ENCODE assay signal across 21 cellular contexts in the genomic region with DNA sequence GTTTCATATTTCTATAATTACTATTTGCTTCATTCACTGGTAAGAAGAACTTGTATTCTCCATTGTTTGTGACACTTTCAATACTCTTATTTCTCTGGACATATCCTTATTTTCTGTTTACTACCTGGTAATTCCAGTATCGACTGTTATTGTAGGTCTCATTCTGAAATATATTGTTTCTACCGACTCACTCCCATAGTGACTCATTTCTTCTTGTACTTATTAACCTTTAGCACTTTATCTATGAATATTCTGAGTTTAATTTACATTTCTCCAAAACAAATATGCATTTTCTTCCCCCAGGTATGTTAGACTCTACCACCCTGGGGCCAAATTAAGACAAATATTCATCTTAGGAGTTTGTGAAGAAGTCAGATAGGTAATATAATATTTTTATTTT.
"Had no signal": no experiment of that assay in that cellular context is flagged by ENCODE, and none has a peak within 500 bp of the region (broad histone marks: within the 10 kb centered on the region; RNA-seq: fewer than 3 reads in every experiment).

No MANE protein-coding gene starts in this region.

- DNase-seq: hypothalamus; immature natural killer cell; kidney; left ventricle myocardium inferior; midbrain; naive thymus-derived CD8-positive, alpha-beta T cell; nucleus accumbens; psoas muscle; right lobe of liver; stimulated activated CD4-positive, alpha-beta T cell treated with anti-CD3 and anti-CD28 coated beads, Interleukin-1b, Interleukin-23, amount 100 ng/mL, for 48 hours; stimulated activated CD4-positive, alpha-beta T cell treated with anti-CD3 and anti-CD28 coated beads, Interleukin-2, amount 100 ng/mL, for 48 hours; stimulated activated CD4-positive, alpha-beta T cell treated with anti-CD3 and anti-CD28 coated beads, Interleukin-4, amount 100 ng/mL, for 4 hours; stimulated activated CD8-positive, alpha-beta memory T cell treated with anti-CD3 and anti-CD28 coated beads, Interleukin-4, amount 100 ng/mL, for 48 hours; stimulated activated naive CD4-positive, alpha-beta T cell treated with Interleukin-2 at 50 U/mL for 16 hours; stimulated activated naive CD8-positive, alpha-beta T cell treated with anti-CD3 and anti-CD28 coated beads, Interleukin-15, amount 100 ng/mL, for 72 hours; uterus had no signal

- FAIRE-seq: islet of Langerhans had no signal

- H3K36me3 ChIP-seq: left ventricle myocardium inferior, right atrium auricular region, right lobe of liver, tibial nerve, uterus had no signal

- H3K4me3 ChIP-seq: left ventricle myocardium inferior, lung, psoas muscle, right atrium auricular region, right lobe of liver, smooth muscle cell, tibial nerve, uterus had no signal

- H3K27me3 ChIP-seq: right atrium auricular region, right lobe of liver, tibial nerve, uterus had no signal
